In the genomic region with DNA sequence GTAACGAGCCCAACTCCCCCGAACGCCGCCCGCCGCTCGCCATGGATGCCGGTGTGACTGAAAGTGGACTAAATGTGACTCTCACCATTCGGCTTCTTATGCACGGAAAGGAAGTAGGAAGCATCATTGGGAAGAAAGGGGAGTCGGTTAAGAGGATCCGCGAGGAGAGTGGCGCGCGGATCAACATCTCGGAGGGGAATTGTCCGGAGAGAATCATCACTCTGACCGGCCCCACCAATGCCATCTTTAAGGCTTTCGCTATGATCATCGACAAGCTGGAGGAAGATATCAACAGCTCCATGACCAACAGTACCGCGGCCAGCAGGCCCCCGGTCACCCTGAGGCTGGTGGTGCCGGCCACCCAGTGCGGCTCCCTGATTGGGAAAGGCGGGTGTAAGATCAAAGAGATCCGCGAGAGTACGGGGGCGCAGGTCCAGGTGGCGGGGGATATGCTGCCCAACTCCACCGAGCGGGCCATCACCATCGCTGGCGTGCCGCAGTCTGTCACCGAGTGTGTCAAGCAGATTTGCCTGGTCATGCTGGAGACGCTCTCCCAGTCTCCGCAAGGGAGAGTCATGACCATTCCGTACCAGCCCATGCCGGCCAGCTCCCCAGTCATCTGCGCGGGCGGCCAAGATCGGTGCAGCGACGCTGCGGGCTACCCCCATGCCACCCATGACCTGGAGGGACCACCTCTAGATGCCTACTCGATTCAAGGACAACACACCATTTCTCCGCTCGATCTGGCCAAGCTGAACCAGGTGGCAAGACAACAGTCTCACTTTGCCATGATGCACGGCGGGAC, we compare ENCODE assay signal across 7 cellular contexts. TPM values are rescaled to one million over a fixed set of nuclear protein-coding genes. Genes with fewer than 3 reads are reported as not detected.
DNase-seq lines count a peak whose midpoint lies in the region; ATAC-seq and TF ChIP-seq lines count a peak whose summit lies in the region.

No MANE protein-coding gene starts in this region.

- peak overlapping the region; percentile 100 for H3K27ac ChIP-seq in subcutaneous abdominal adipose tissue (ENCODE audit: low read depth, low read length)

- H3K9me3 ChIP-seq in Loucy (ENCODE audit: insufficient read depth, low read depth, low read length), result no peaks in the 10 kb centered on the region
- H3K9me3 ChIP-seq in subcutaneous abdominal adipose tissue (ENCODE audit: control insufficient read depth in 5 of 5, low read length in 5 of 5), result no peaks in the 10 kb centered on the region

- no peak for ATAC-seq in activated CD8-positive, alpha-beta T cell treated with anti-CD3 and anti-CD28 coated beads, Interleukin-2, amount 10 ng/mL, durations not matched to agents 7 days and 5 days
- ATAC-seq in GM19035 (IDR thresholded peaks at IDR 0.05; ENCODE audit: unreplicated experiment), result no peak

- no peaks in the 10 kb centered on the region for H3K9me2 ChIP-seq in Loucy (replicated peaks; ENCODE audit: low read depth, low read length)

- peaks cover 63% of the 10 kb centered on the region for H3K36me3 Mint-ChIP-seq in activated CD8-positive, alpha-beta T cell treated with anti-CD3 and anti-CD28 coated beads, Interleukin-2, amount 10 ng/mL, durations not matched to agents 7 days and 5 days (ENCODE audit: low read depth)

- CTCF ChIA-PET in activated CD8-positive, alpha-beta T cell treated with anti-CD3 and anti-CD28 coated beads, Interleukin-2, amount 10 ng/mL, durations not matched to agents 7 days and 5 days (lab: Charles Lee), result interaction anchor here (0.7 to 4.2 kb wide), 10 partner anchors 17 to 175 kb away, joined by 3 to 19 read pairs (median 6); no protein-coding TSS in a partner anchor

- H3K27me3 Mint-ChIP-seq in activated CD8-positive, alpha-beta T cell treated with anti-CD3 and anti-CD28 coated beads, Interleukin-2, amount 10 ng/mL, durations not matched to agents 7 days and 5 days (ENCODE audit: low read depth), result no peaks in the 10 kb centered on the region

- H3K4me3 ChIP-seq in Loucy (ENCODE audit: low read length, poor library complexity, severe bottlenecking), result peak overlapping the region; percentile 99
- peak overlapping the region; percentile 96 for H3K4me3 ChIP-seq in epithelial cell of esophagus (ENCODE audit: low read length)
- H3K4me3 ChIP-seq in subcutaneous abdominal adipose tissue (ENCODE audit: low read depth in 1 of 5, low read length in 5 of 5), result peak overlapping the region; percentile 97 to 99 (median 99)

- peaks cover 42% of the 10 kb centered on the region for H4K20me1 ChIP-seq in Loucy (ENCODE audit: insufficient read depth, low read length, poor library complexity, severe bottlenecking)

- H3K36me3 ChIP-seq in Loucy (ENCODE audit: insufficient read depth, low read length), result peaks cover 25% of the 10 kb centered on the region
- peaks cover 8 to 18% (median 13%) of the 10 kb centered on the region in 5 donors for H3K36me3 ChIP-seq in subcutaneous abdominal adipose tissue (ENCODE audit: control insufficient read depth in 5 of 5, insufficient read depth in 5 of 5, low read length in 5 of 5)

- H3K27me3 ChIP-seq in Loucy (ENCODE audit: insufficient read depth, low read length, poor library complexity, severe bottlenecking) (peaks cover 6% of the 10 kb centered on the region), subcutaneous abdominal adipose tissue (ENCODE audit: control insufficient read depth in 5 of 5, insufficient read depth in 4 of 5, low read length in 5 of 5) (no peaks in the 10 kb centered on the region)

- H2AFZ ChIP-seq in Loucy (ENCODE audit: low read length), result no peak overlapping the region

- H3K9ac ChIP-seq in Loucy (ENCODE audit: low read depth, low read length, poor library complexity, severe bottlenecking) (peak overlapping the region; percentile 100), subcutaneous abdominal adipose tissue (ENCODE audit: low read length in 5 of 5) (peak overlapping the region; percentile 99 to 100 (median 99))

- H3K4me1 Mint-ChIP-seq in activated CD8-positive, alpha-beta T cell treated with anti-CD3 and anti-CD28 coated beads, Interleukin-2, amount 10 ng/mL, durations not matched to agents 7 days and 5 days (ENCODE audit: low read depth), result peaks cover 59% of the 10 kb centered on the region

- peaks cover 4% of the 10 kb centered on the region for H3K9me3 Mint-ChIP-seq in activated CD8-positive, alpha-beta T cell treated with anti-CD3 and anti-CD28 coated beads, Interleukin-2, amount 10 ng/mL, durations not matched to agents 7 days and 5 days (ENCODE audit: insufficient read depth)

- H3K4me1 ChIP-seq in Loucy (ENCODE audit: insufficient read depth, low read length, poor library complexity, severe bottlenecking) (peaks cover 57% of the 10 kb centered on the region), subcutaneous abdominal adipose tissue (ENCODE audit: control insufficient read depth in 5 of 5, insufficient read depth in 5 of 5, low read length in 5 of 5) (peaks cover 8 to 68% (median 52%) of the 10 kb centered on the region in 5 donors)

- peak overlapping the region; percentile 99 for H3K4me2 ChIP-seq in Loucy (ENCODE audit: low read depth, low read length, poor library complexity, severe bottlenecking)

- peaks cover 72% of the 10 kb centered on the region for H3K79me2 ChIP-seq in Loucy (ENCODE audit: insufficient read depth, low read length)

- POLR2A ChIA-PET in activated CD8-positive, alpha-beta T cell treated with anti-CD3 and anti-CD28 coated beads, Interleukin-2, amount 10 ng/mL, durations not matched to agents 7 days and 5 days (lab: Charles Lee), result interaction anchor here (0.8 to 14.2 kb wide), 17 partner anchors 8 to 206 kb away, joined by 3 to 370 read pairs (median 7); a partner anchor contains a TSS

- peak; percentile 41 for TF ChIP-seq POLR2A in GM10847 (IDR thresholded peaks at IDR 0.05; ENCODE audit: extremely low read depth, insufficient read length)

- H3K27ac Mint-ChIP-seq in activated CD8-positive, alpha-beta T cell treated with anti-CD3 and anti-CD28 coated beads, Interleukin-2, amount 10 ng/mL, durations not matched to agents 7 days and 5 days, result peak overlapping the region; percentile 100

- TF ChIP-seq CTCF in Loucy (conservative IDR thresholded peaks at IDR 0.05; ENCODE audit: low read length) (no peak), epithelial cell of esophagus (IDR thresholded peaks at IDR 0.05; ENCODE audit: insufficient read depth, low read depth, low read length, missing control alignments) (no peak)

- peaks cover 15% of the 10 kb centered on the region for H3F3A ChIP-seq in Loucy (ENCODE audit: low read depth)

- H3K4me3 Mint-ChIP-seq in activated CD8-positive, alpha-beta T cell treated with anti-CD3 and anti-CD28 coated beads, Interleukin-2, amount 10 ng/mL, durations not matched to agents 7 days and 5 days, result peak overlapping the region; percentile 97

- peak; percentile 65 for DNase-seq in activated CD8-positive, alpha-beta T cell treated with anti-CD3 and anti-CD28 coated beads, Interleukin-2, amount 10 ng/mL, durations not matched to agents 7 days and 5 days
- peak; percentile 77 for DNase-seq in epithelial cell of esophagus (ENCODE audit: low read depth)
- DNase-seq in mucosa of gallbladder (ENCODE audit: low spot score), result peak; percentile 57

RNA-seq across cellular contexts. Expression of a gene that starts 0.6 kb away (rescaled TPM):
- 100 to 1,000 TPM; 516 to 518 TPM for total RNA-seq in activated CD8-positive, alpha-beta T cell treated with anti-CD3 and anti-CD28 coated beads, Interleukin-2, amount 10 ng/mL, durations not matched to agents 7 days and 5 days
- 358 TPM for total RNA-seq in mucosa of gallbladder
